ENCODE assay signal across 8 cellular contexts in genomic region chr14:34462132-34462893, GRCh38. TPM values are rescaled to one million over a fixed set of nuclear protein-coding genes. Genes with fewer than 3 reads are reported as not detected.
DNase-seq lines count a peak whose midpoint lies in the region; ATAC-seq and TF ChIP-seq lines count a peak whose summit lies in the region.

TSS of gene SPTSSA (minus strand) at chr14:34462240. CDS start at chr14:34462207, 33 bp downstream.

- H3K9me3 ChIP-seq in liver (ENCODE audit: control insufficient read depth in 4 of 4, low read length in 3 of 4): no peaks in the 10 kb centered on the region

- TF ChIP-seq CTCF in C4-2B (conservative IDR thresholded peaks at IDR 0.05) (no peak), liver (IDR thresholded peaks at IDR 0.05; ENCODE audit: low read depth, low read length, missing input control) (no peak)

- no peaks in the 10 kb centered on the region for H3K27me3 ChIP-seq in liver (ENCODE audit: control insufficient read depth in 4 of 4, insufficient read depth in 4 of 4, low read length in 3 of 4)

- peak within 1 kb of the TSS; percentile 48 to 68 for H3K9ac ChIP-seq in liver (ENCODE audit: low read depth in 1 of 2, low read length in 2 of 2)

- 2% methylated on average over 82 of the region's 82 CpGs for WGBS in liver

- no peaks in the 10 kb centered on the region for H3K27me3 Mint-ChIP-seq in dendritic cell treated with granulocyte-macrophage colony-stimulating factor and Interleukin-4, amounts not matched to agents 40 ng/mL and 50 ng/mL, for 4 days

- peak within 1 kb of the TSS; percentile 86 for H3K4me3 Mint-ChIP-seq in dendritic cell treated with granulocyte-macrophage colony-stimulating factor and Interleukin-4, amounts not matched to agents 40 ng/mL and 50 ng/mL, for 4 days

- H3K4me3 ChIP-seq in liver (ENCODE audit: low read depth in 1 of 3, low read length in 3 of 3): peak within 1 kb of the TSS; percentile 74 to 92 (median 88)

- H3K36me3 Mint-ChIP-seq in dendritic cell treated with granulocyte-macrophage colony-stimulating factor and Interleukin-4, amounts not matched to agents 40 ng/mL and 50 ng/mL, for 4 days (ENCODE audit: low read depth): no peaks in the 10 kb centered on the region

- H3K4me1 Mint-ChIP-seq in dendritic cell treated with granulocyte-macrophage colony-stimulating factor and Interleukin-4, amounts not matched to agents 40 ng/mL and 50 ng/mL, for 4 days (ENCODE audit: low read depth): peaks cover 10% of the 10 kb centered on the region

- intact Hi-C loops in dendritic cell treated with granulocyte-macrophage colony-stimulating factor and Interleukin-4, amounts not matched to agents 40 ng/mL and 50 ng/mL, for 4 days (cut with micrococcal nuclease): loop anchor here (5.0 kb wide), 1 partner anchor 75 kb away; the partner anchor contains the start of gene EAPP

- H3K9me3 Mint-ChIP-seq in dendritic cell treated with granulocyte-macrophage colony-stimulating factor and Interleukin-4, amounts not matched to agents 40 ng/mL and 50 ng/mL, for 4 days: no peaks in the 10 kb centered on the region

- no peak within 1 kb of the TSS for H3K27ac Mint-ChIP-seq in dendritic cell treated with granulocyte-macrophage colony-stimulating factor and Interleukin-4, amounts not matched to agents 40 ng/mL and 50 ng/mL, for 4 days

- ATAC-seq in GM19395 (IDR thresholded peaks at IDR 0.05; ENCODE audit: unreplicated experiment) (peak; percentile 80), HG03558 (IDR thresholded peaks at IDR 0.05; ENCODE audit: extremely low read depth, unreplicated experiment) (peak; percentile 79)

- H3K36me3 ChIP-seq in liver (ENCODE audit: control insufficient read depth in 4 of 4, insufficient read depth in 3 of 4, low read depth in 1 of 4, low read length in 3 of 4): no peaks in the 10 kb centered on the region

- TF ChIP-seq RAD21 in liver (IDR thresholded peaks at IDR 0.05): no peak

- peaks cover 3 to 19% (median 4%) of the 10 kb centered on the region in 4 donors for H3K4me1 ChIP-seq in liver (ENCODE audit: control insufficient read depth in 4 of 4, insufficient read depth in 4 of 4, low read length in 3 of 4)

- H3K27ac ChIP-seq in C4-2B: peak within 1 kb of the TSS; percentile 95
- H3K27ac ChIP-seq in liver (ENCODE audit: low read depth in 1 of 2, low read length in 2 of 2): peak within 1 kb of the TSS; percentile 60 to 81

- peak; percentile 94 for DNase-seq in NCI-H748 (lab: John Stamatoyannopoulos, UW; ENCODE audit: unreplicated experiment)
- peak; percentile 77 to 80 for DNase-seq in activated CD4-positive, alpha-beta T cell treated with anti-CD3 and anti-CD28 coated beads, Interleukin-2, amount 50 U/mL, for 4 hours
- DNase-seq in stimulated activated CD4-positive, alpha-beta T cell treated with anti-CD3 and anti-CD28 coated beads, Interleukin-4, amount 100 ng/mL, for 24 hours: peak; percentile 89

TF ChIP-seq in liver, 16 proteins besides CTCF, POLR2A, EP300 and RAD21:
- TF ChIP-seq SP1 (IDR thresholded peaks at IDR 0.05): no peak
- peak; percentile 52 to 72 for TF ChIP-seq EGR1 (IDR thresholded peaks at IDR 0.05; ENCODE audit: low read depth in 2 of 2)
- peak; percentile 22 for TF ChIP-seq REST (IDR thresholded peaks at IDR 0.05)

RNA-seq across cellular contexts. Expression of gene SPTSSA, which starts in this region (rescaled TPM):
- total RNA-seq in liver: 10 to 100 TPM in 1 of 2 donors, 1 to 10 TPM in 1; 9.5 to 10.5 TPM
- polyA plus RNA-seq in liver: 10 to 100 TPM; 13.7 to 15.2 TPM

Comparison
In these comparisons a context has a peak if more than half of its experiments do, and no peak if none do; other contexts are left out.
1. Peak in every context shown above with its lines: DNase-seq, ATAC-seq, H3K4me3 ChIP-seq and H3K27ac ChIP-seq.